19 cellular contexts compared by ENCODE assay signal in the genomic region with DNA sequence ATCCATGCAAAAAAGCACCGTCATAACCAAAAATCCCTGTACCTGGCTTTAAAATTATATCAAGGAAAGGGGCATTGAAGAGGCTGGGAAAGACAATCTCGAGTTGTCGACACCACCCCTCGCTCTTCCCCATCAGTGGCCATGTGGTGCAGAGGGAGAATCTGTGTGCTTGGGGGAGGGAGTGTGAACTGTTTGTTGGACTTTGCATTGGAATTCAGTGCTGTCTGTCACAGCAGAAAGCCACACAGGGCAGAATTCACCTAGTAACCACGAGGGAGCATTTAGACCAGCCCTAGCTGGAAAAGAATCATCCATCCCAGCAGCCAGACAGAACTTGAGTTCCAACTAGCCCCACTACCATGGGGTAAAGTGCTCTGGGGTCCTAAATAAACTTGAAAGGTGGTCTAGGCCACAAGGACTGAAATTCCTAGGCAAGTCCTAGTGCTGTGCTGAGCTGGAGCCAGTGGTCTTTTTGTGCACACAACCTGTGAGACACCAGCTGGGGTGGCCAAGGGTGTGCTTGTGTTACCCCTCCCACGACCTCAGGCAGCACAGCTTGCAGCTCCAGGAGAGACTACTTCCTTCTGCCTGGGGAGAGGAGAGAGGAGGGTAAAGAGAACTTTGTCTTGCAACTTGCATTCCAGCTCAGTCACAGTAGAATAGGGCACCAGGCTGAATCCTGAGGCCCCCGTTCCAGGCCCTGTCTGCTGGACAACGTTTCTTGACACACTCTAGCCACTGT. TPM values are rescaled to one million over a fixed set of nuclear protein-coding genes. Genes with fewer than 3 reads are reported as not detected.
A peak's percentile ranks its signal among the peaks of the same experiment; 100 is the strongest.
DNase-seq lines count a peak whose midpoint lies in the region; ATAC-seq, FAIRE-seq and TF ChIP-seq lines count a peak whose summit lies in the region.
"Had no signal": no experiment of that assay in that cellular context is flagged by ENCODE, and none has a peak within 500 bp of the region (broad histone marks: within the 10 kb centered on the region; RNA-seq: fewer than 3 reads in every experiment).

No MANE protein-coding gene starts in this region.

- H3K9me2 ChIP-seq in MM.1S (replicated peaks; ENCODE audit: insufficient read depth, low read length) = no peaks in the 10 kb centered on the region

- ATAC-seq in DND-41 (ENCODE audit: insufficient read depth, low read depth) (0 out of 3 replicates have a peak, but pooled peaks have one; percentile 25), K562 (no peak), HG03460 (IDR thresholded peaks at IDR 0.05; ENCODE audit: unreplicated experiment) (no peak)

- H3K27me3 ChIP-seq in DND-41 (ENCODE audit: insufficient read depth, low read length, poor library complexity) (no peaks in the 10 kb centered on the region), K562 (ENCODE audit: control insufficient read depth in 2 of 2, insufficient read depth in 2 of 2, low read length in 2 of 2) (peaks cover 2 to 20% of the 10 kb centered on the region in 2 experiments; a peak in 4 of 5 replicates), neural progenitor cell (no peaks in the 10 kb centered on the region), MM.1S (replicated peaks; ENCODE audit: insufficient read depth, low read length) (no peaks in the 10 kb centered on the region)
- H3K27me3 ChIP-seq: BE2C had no signal

- no peaks in the 10 kb centered on the region for H3K9me1 ChIP-seq in K562 (ENCODE audit: control insufficient read depth, insufficient read depth, low read length)

- no peaks in the 10 kb centered on the region for H3F3A ChIP-seq in neural progenitor cell (ENCODE audit: low read depth)
- H3F3A ChIP-seq in MM.1S (ENCODE audit: insufficient read depth, low read length) = no peaks in the 10 kb centered on the region

- H3K4me2 ChIP-seq in DND-41 (ENCODE audit: insufficient read depth, low read length) = no peak overlapping the region
- H3K4me2 ChIP-seq in K562 (ENCODE audit: insufficient read depth, low read length) = no peak overlapping the region
- no peak overlapping the region for H3K4me2 ChIP-seq in neural progenitor cell
- no peak overlapping the region for H3K4me2 ChIP-seq in MM.1S (ENCODE audit: low read depth, low read length)

- TF ChIP-seq RAD21 in K562 (CRISPR knock-in tag; conservative IDR thresholded peaks at IDR 0.05 in 1 of 2, IDR thresholded peaks at IDR 0.05 in 1 of 2) = no peak

- CTCF ChIA-PET in HEK293T (lab: Yijun Ruan, JAX) = no interaction called here
- CTCF ChIA-PET in K562 (lab: Yijun Ruan, JAX; ENCODE audit: low intra/inter-chr PET ratio) = interaction anchor here (0.6 kb wide), 1 partner anchor 409 kb away, joined by 4 read pairs; no protein-coding TSS in a partner anchor

- DNase-seq in DND-41 = no peak
- no peak for DNase-seq in HEK293T (ENCODE audit: extremely low spot score)
- DNase-seq in K562 (ENCODE audit: extremely low read depth in 1 of 4, low spot score in 3 of 4) = no peak
- no peak for DNase-seq in neural progenitor cell (ENCODE audit: low spot score)
- no peak for DNase-seq in NCI-H82 (lab: John Stamatoyannopoulos, UW)
- no peak for DNase-seq in MM.1S
- DNase-seq: BE2C; CD4-positive, alpha-beta memory T cell; COR-L47; DMS153; DMS79 treated with DMSO at 0.1 percent for 48 hours; GF-D8; GM23248; H7; KG1 had no signal

- peaks cover 7% of the 10 kb centered on the region for H3K9me3 Mint-ChIP-seq in neural progenitor cell

- 3% methylated on average over 8 of the region's 8 CpGs for WGBS in K562 (ENCODE audit: insufficient coverage, low coverage, missing lambda C conversion rate)

- BruUV-seq in K562 (replicated peaks; lab: Mats Ljungman, UMichigan) = no TSS peak

- in situ Hi-C loops in K562 (cut with MboI) = loop anchor here (10.0 kb wide), 1 partner anchor 701 kb away; no protein-coding TSS in a partner anchor

- no peak overlapping the region for H3K9ac ChIP-seq in DND-41 (ENCODE audit: low read depth, low read length)
- no peak overlapping the region for H3K9ac ChIP-seq in K562 (ENCODE audit: insufficient read depth in 1 of 2, low read depth in 2 of 2, low read length in 2 of 2)
- no peak overlapping the region for H3K9ac ChIP-seq in neural progenitor cell
- H3K9ac ChIP-seq in MM.1S (ENCODE audit: low read length) = no peak overlapping the region
- H3K9ac ChIP-seq: GM23248 had no signal

- no peak overlapping the region for H3K27ac ChIP-seq in DND-41 (ENCODE audit: low read length)
- no peak overlapping the region for H3K27ac ChIP-seq in K562 (ENCODE audit: extremely low read depth, low read depth, low read length)
- no peak overlapping the region for H3K27ac ChIP-seq in neural progenitor cell
- H3K27ac ChIP-seq in MM.1S (ENCODE audit: low read length) = no peak overlapping the region
- H3K27ac ChIP-seq: C4-2B, GM23248 had no signal

- POLR2A ChIA-PET in HEK293T (lab: Yijun Ruan, JAX) = no interaction called here
- POLR2A ChIA-PET in K562 (lab: Yijun Ruan, JAX) = interaction anchor here (0.7 kb wide), 1 partner anchor 678 kb away, joined by 3 read pairs; no protein-coding TSS in a partner anchor

- H4K20me1 ChIP-seq in DND-41 (ENCODE audit: insufficient read depth, low read length) (no peaks in the 10 kb centered on the region), K562 (replicated peaks; ENCODE audit: control insufficient read depth, insufficient read depth, low read length) (no peaks in the 10 kb centered on the region), neural progenitor cell (ENCODE audit: low read depth) (no peaks in the 10 kb centered on the region), MM.1S (ENCODE audit: insufficient read depth, low read length) (no peaks in the 10 kb centered on the region)

- H3K4me3 Mint-ChIP-seq in neural progenitor cell = no peak overlapping the region
- H3K4me3 Mint-ChIP-seq: CD4-positive, alpha-beta memory T cell had no signal

- TF ChIP-seq CTCF in DND-41 (IDR thresholded peaks at IDR 0.05; ENCODE audit: borderline replicate concordance, extremely low read depth, low read length, poor library complexity, severe bottlenecking) = no peak
- TF ChIP-seq CTCF in K562 (IDR thresholded peaks at IDR 0.05 in 2 of 3, conservative IDR thresholded peaks at IDR 0.05 in 1 of 3; ENCODE audit: insufficient read depth in 2 of 3, low read depth in 1 of 3, low read length in 3 of 3) = no peak
- no peak for TF ChIP-seq CTCF in neural progenitor cell (IDR thresholded peaks at IDR 0.05)
- TF ChIP-seq CTCF in MM.1S (IDR thresholded peaks at IDR 0.05; ENCODE audit: low read length) = no peak

- no peak for FAIRE-seq in K562 (lab: Jason Lieb, UNC)
- FAIRE-seq: A204.1, D721Med had no signal

- peak overlapping the region; percentile 76 for H3K27ac Mint-ChIP-seq in neural progenitor cell

- peaks cover 4% of the 10 kb centered on the region for H3K27me3 Mint-ChIP-seq in neural progenitor cell (ENCODE audit: insufficient read depth, low read depth)
- H3K27me3 Mint-ChIP-seq: CD4-positive, alpha-beta memory T cell had no signal

- TF ChIP-seq POLR2A in K562 (conservative IDR thresholded peaks at IDR 0.05) = no peak

- no peaks in the 10 kb centered on the region for H3K36me3 Mint-ChIP-seq in neural progenitor cell
- H3K36me3 Mint-ChIP-seq: CD4-positive, alpha-beta memory T cell had no signal

- H3K9me3 ChIP-seq in DND-41 (ENCODE audit: insufficient read depth, low read length, severe bottlenecking) (no peaks in the 10 kb centered on the region), K562 (replicated peaks; ENCODE audit: control insufficient read depth, insufficient read depth, low read depth, low read length) (no peaks in the 10 kb centered on the region), neural progenitor cell (ENCODE audit: low read depth) (no peaks in the 10 kb centered on the region), MM.1S (replicated peaks; ENCODE audit: insufficient read depth, low read length) (no peaks in the 10 kb centered on the region)
- H3K9me3 ChIP-seq: BE2C had no signal

- H2AFZ ChIP-seq in DND-41 (ENCODE audit: low read depth, low read length) (no peak overlapping the region), K562 (ENCODE audit: low read depth, low read length) (no peak overlapping the region), neural progenitor cell (replicated peaks) (no peak overlapping the region), MM.1S (ENCODE audit: low read length) (no peak overlapping the region)
- H2AFZ ChIP-seq: GM23248 had no signal

- peaks cover 15% of the 10 kb centered on the region for H3K4me1 Mint-ChIP-seq in neural progenitor cell

- intact Hi-C loops in K562 (cut with micrococcal nuclease) = no loop called here

- H3K36me3 ChIP-seq in DND-41 (ENCODE audit: insufficient read depth, low read length) (no peaks in the 10 kb centered on the region), K562 (ENCODE audit: control insufficient read depth, insufficient read depth, low read length) (no peaks in the 10 kb centered on the region), neural progenitor cell (no peaks in the 10 kb centered on the region), MM.1S (replicated peaks; ENCODE audit: insufficient read depth, low read length) (no peaks in the 10 kb centered on the region)
- H3K36me3 ChIP-seq: BE2C had no signal

- no peaks in the 10 kb centered on the region for H3K79me2 ChIP-seq in DND-41 (ENCODE audit: insufficient read depth, low read length)
- no peaks in the 10 kb centered on the region for H3K79me2 ChIP-seq in K562 (ENCODE audit: control insufficient read depth, insufficient read depth, low read length)
- H3K79me2 ChIP-seq in neural progenitor cell (ENCODE audit: low read depth) = no peaks in the 10 kb centered on the region
- no peaks in the 10 kb centered on the region for H3K79me2 ChIP-seq in MM.1S (ENCODE audit: low read length)

- H3K4me1 ChIP-seq in DND-41 (ENCODE audit: insufficient read depth, low read length) = no peaks in the 10 kb centered on the region
- no peaks in the 10 kb centered on the region for H3K4me1 ChIP-seq in K562 (replicated peaks in 1 of 2; ENCODE audit: control insufficient read depth in 2 of 2, insufficient read depth in 2 of 2, low read length in 2 of 2)
- H3K4me1 ChIP-seq in neural progenitor cell = no peaks in the 10 kb centered on the region
- H3K4me1 ChIP-seq in MM.1S (ENCODE audit: low read length) = no peaks in the 10 kb centered on the region
- H3K4me1 ChIP-seq: BE2C had no signal

- H3K4me3 ChIP-seq in DND-41 (ENCODE audit: low read depth in 1 of 2, low read length in 2 of 2) (no peak overlapping the region), K562 (no peak overlapping the region), neural progenitor cell (no peak overlapping the region), MM.1S (ENCODE audit: low read length) (no peak overlapping the region)
- H3K4me3 ChIP-seq: GM23248 had no signal

- TF ChIP-seq EP300 in K562 (IDR thresholded peaks at IDR 0.05; ENCODE audit: low read length) = no peak

RNA-seq across cellular contexts. Expression of a gene that starts 11.5 kb away (rescaled TPM):
- total RNA-seq in K562 (2011; cell fraction: chromatin; rRNA removed; ENCODE audit: low replicate concordance) = not detected in 2 replicates
- not detected in 2 replicates for total RNA-seq in K562 (2011; cell fraction: nucleolus; rRNA removed)
- not detected in 2 replicates for total RNA-seq in K562 (2011; cell fraction: nucleoplasm; rRNA removed)
- not detected in 2 replicates for total RNA-seq in K562 (2014; rRNA removed)
- total RNA-seq in K562 (2014; rRNA removed; fragmentation: Illumina TruSeq; extraction: Trizol) = not detected in 2 replicates
- total RNA-seq in K562 (2015; rRNA removed; fragmentation: Illumina TruSeq; extraction: Trizol) = not detected in 2 replicates
- not detected in 2 replicates for total RNA-seq in K562 (2021)
- not detected in 2 replicates for polyA plus RNA-seq in K562 (2011; rRNA removed)
- not detected in 2 replicates for polyA plus RNA-seq in K562 (2011; cell fraction: cytosol; rRNA removed)
- polyA plus RNA-seq in K562 (2011; cell fraction: nucleus; rRNA removed) = not detected in 2 replicates
- 0.06 and 0.16 TPM in 2 replicates for polyA plus RNA-seq in K562 (2012)
- polyA plus RNA-seq in K562 (2014; fragmentation: Illumina TruSeq; extraction: Trizol) = not detected in 2 replicates
- not detected for polyA plus RNA-seq in K562 (2014; fragmentation: Nextera tagmentation; extraction: Ambion mirVana)
- 0.84 TPM in 1 of 2 replicates, not detected in the other for polyA plus RNA-seq in K562 (2014; rRNA removed)
- polyA minus RNA-seq in K562 (2011; rRNA and poly(A)+ RNA removed) = not detected in 2 replicates
- not detected in 2 replicates for polyA minus RNA-seq in K562 (2011; cell fraction: cytosol; rRNA and poly(A)+ RNA removed)
- not detected in 2 replicates for polyA minus RNA-seq in K562 (2011; cell fraction: nucleus; rRNA and poly(A)+ RNA removed)
- 6.9 and 9.7 TPM in 2 replicates for total RNA-seq in neural progenitor cell (ENCODE audit: low replicate concordance)

RNA-seq across cellular contexts. Expression of a gene that starts 25.8 kb away (rescaled TPM):
- total RNA-seq in K562 (2011; cell fraction: chromatin; rRNA removed; ENCODE audit: low replicate concordance) = not detected in 2 replicates
- not detected in 2 replicates for total RNA-seq in K562 (2011; cell fraction: nucleolus; rRNA removed)
- not detected in 2 replicates for total RNA-seq in K562 (2011; cell fraction: nucleoplasm; rRNA removed)
- total RNA-seq in K562 (2014; rRNA removed) = not detected in 2 replicates
- not detected in 2 replicates for total RNA-seq in K562 (2014; rRNA removed; fragmentation: Illumina TruSeq; extraction: Trizol)
- total RNA-seq in K562 (2015; rRNA removed; fragmentation: Illumina TruSeq; extraction: Trizol) = not detected in 2 replicates
- 1.1 and 1.2 TPM in 2 replicates for total RNA-seq in K562 (2021)
- not detected in 2 replicates for polyA plus RNA-seq in K562 (2011; rRNA removed)
- not detected in 2 replicates for polyA plus RNA-seq in K562 (2011; cell fraction: cytosol; rRNA removed)
- polyA plus RNA-seq in K562 (2011; cell fraction: nucleus; rRNA removed) = not detected in 2 replicates
- not detected in 2 replicates for polyA plus RNA-seq in K562 (2012)
- not detected in 2 replicates for polyA plus RNA-seq in K562 (2014; fragmentation: Illumina TruSeq; extraction: Trizol)
- polyA plus RNA-seq in K562 (2014; fragmentation: Nextera tagmentation; extraction: Ambion mirVana) = not detected
- not detected in 2 replicates for polyA plus RNA-seq in K562 (2014; rRNA removed)
- not detected in 2 replicates for polyA minus RNA-seq in K562 (2011; rRNA and poly(A)+ RNA removed)
- polyA minus RNA-seq in K562 (2011; cell fraction: cytosol; rRNA and poly(A)+ RNA removed) = 5.0 TPM in 1 of 2 replicates, not detected in the other
- polyA minus RNA-seq in K562 (2011; cell fraction: nucleus; rRNA and poly(A)+ RNA removed) = not detected in 2 replicates
- total RNA-seq in neural progenitor cell (ENCODE audit: low replicate concordance) = not detected in 2 replicates
- total RNA-seq: CD4-positive, alpha-beta memory T cell; GM23248; H7 had no signal
- polyA plus RNA-seq: GM23248 had no signal
